Comparison of ENCODE assay signal across 17 cellular contexts in genomic region chr10:27383595-27384542, GRCh38.
DNase-seq lines count a peak whose midpoint lies in the region; ATAC-seq, FAIRE-seq and TF ChIP-seq lines count a peak whose summit lies in the region.
"Had no signal": no experiment of that assay in that cellular context is flagged by ENCODE, and none has a peak within 500 bp of the region (broad histone marks: within the 10 kb centered on the region; RNA-seq: fewer than 3 reads in every experiment).

No MANE protein-coding gene starts in this region.

- no peak overlapping the region for H3K18ac ChIP-seq in H9 (ENCODE audit: insufficient read length, low read depth, low read length)

- H3K4me3 Mint-ChIP-seq in H9, result no peak overlapping the region
- H3K4me3 Mint-ChIP-seq: neural progenitor cell, WTC11 had no signal

- H2BK120ac ChIP-seq in H9 (ENCODE audit: low read depth, low read length, poor library complexity, severe bottlenecking), result no peak overlapping the region

- no peak overlapping the region for H3K27ac ChIP-seq in upper lobe of right lung
- no peak overlapping the region for H3K27ac ChIP-seq in H9 (ENCODE audit: insufficient read length, low read depth, low read length)
- H3K27ac ChIP-seq: adrenal gland, heart right ventricle, neural progenitor cell, tibial nerve had no signal

- H3K27me3 ChIP-seq in bronchial epithelial cell (ENCODE audit: control insufficient read depth, insufficient read depth, low read length) (no peaks in the 10 kb centered on the region), upper lobe of right lung (peaks cover 3% of the 10 kb centered on the region), H9 (ENCODE audit: insufficient read depth, low read length) (no peaks in the 10 kb centered on the region)
- H3K27me3 ChIP-seq: neural progenitor cell, tibial nerve had no signal

- H3K4me1 Mint-ChIP-seq in H9, result peaks cover 2% of the 10 kb centered on the region in 2 experiments; a peak in 3 of 4 replicates
- H3K4me1 Mint-ChIP-seq: neural progenitor cell had no signal

- H3K36me3 Mint-ChIP-seq in H9 (ENCODE audit: insufficient read depth in 1 of 3, low read depth in 3 of 3), result no peaks in the 10 kb centered on the region
- H3K36me3 Mint-ChIP-seq: neural progenitor cell, WTC11 had no signal

- no peaks in the 10 kb centered on the region for H3K27me3 Mint-ChIP-seq in H9 (ENCODE audit: low read depth)

- H4K8ac ChIP-seq in H9 (replicated peaks; ENCODE audit: insufficient read length, low read depth, low read length), result no peak overlapping the region

- no peak for TF ChIP-seq CTCF in bronchial epithelial cell (IDR thresholded peaks at IDR 0.05; ENCODE audit: insufficient read depth, low read length, severe bottlenecking)
- TF ChIP-seq CTCF in upper lobe of right lung (IDR thresholded peaks at IDR 0.05), result no peak
- TF ChIP-seq CTCF in H9 (conservative IDR thresholded peaks at IDR 0.05), result no peak

- no peak overlapping the region for H3K4me2 ChIP-seq in H9 (ENCODE audit: insufficient read depth, insufficient read length, low read length)
- H3K4me2 ChIP-seq: neural progenitor cell had no signal

- H4K5ac ChIP-seq in H9 (ENCODE audit: insufficient read length, low read depth, low read length), result no peak overlapping the region

- no peaks in the 10 kb centered on the region for H4K20me1 ChIP-seq in H9 (ENCODE audit: control insufficient read depth, insufficient read depth, insufficient read length)

- no peak overlapping the region for H3K56ac ChIP-seq in H9 (ENCODE audit: insufficient read length, low read depth, low read length)

- H2BK5ac ChIP-seq in H9 (ENCODE audit: insufficient read length, low read length), result no peak overlapping the region

- H3K23me2 ChIP-seq in H9 (ENCODE audit: insufficient read length, low read depth, low read length, poor library complexity, severe bottlenecking), result no peaks in the 10 kb centered on the region

- no peak overlapping the region for H3K4me3 ChIP-seq in bronchial epithelial cell (ENCODE audit: low read depth, low read length)
- no peak overlapping the region for H3K4me3 ChIP-seq in upper lobe of right lung
- H3K4me3 ChIP-seq: adrenal gland, heart right ventricle, neural progenitor cell, tibial nerve had no signal

- peak; percentile 82 for FAIRE-seq in bronchial epithelial cell (lab: Jason Lieb, UNC)
- FAIRE-seq: small intestine had no signal

- H2BK20ac ChIP-seq in H9 (ENCODE audit: low read depth, low read length, poor library complexity, severe bottlenecking), result no peak overlapping the region

- no peak overlapping the region for H2AFZ ChIP-seq in H9 (ENCODE audit: low read length)
- H2AFZ ChIP-seq: neural progenitor cell had no signal

- ATAC-seq in upper lobe of right lung (peak; percentile 65), HG03460 (IDR thresholded peaks at IDR 0.05; ENCODE audit: unreplicated experiment) (no peak), GM18909 (IDR thresholded peaks at IDR 0.05; ENCODE audit: poor library complexity, unreplicated experiment) (no peak)
- ATAC-seq: heart right ventricle, WTC11 had no signal

- H3K79me2 ChIP-seq in H9 (ENCODE audit: insufficient read depth, low read length), result no peaks in the 10 kb centered on the region

- no peak overlapping the region for H3K4ac ChIP-seq in H9 (ENCODE audit: low read depth, low read length)

- intact Hi-C loops in upper lobe of right lung (cut with DNase I), result no loop called here

- no peak overlapping the region for H3T11ph ChIP-seq in H9 (ENCODE audit: low read length)

- no peak overlapping the region for H3K23ac ChIP-seq in H9 (ENCODE audit: insufficient read length, low read depth, low read length)

- no CpG with 5 or more reads among the region's 5 CpGs for WGBS in H9 (ENCODE audit: extremely low coverage, insufficient read length, low lambda C conversion rate)

- no peak overlapping the region; a peak in 1 of 7 replicates for H3K27ac Mint-ChIP-seq in H9
- H3K27ac Mint-ChIP-seq: neural progenitor cell, WTC11 had no signal

- peaks cover 3 to 7% of the 10 kb centered on the region in 2 experiments; a peak in 3 of 5 replicates for H3K9me3 Mint-ChIP-seq in H9
- H3K9me3 Mint-ChIP-seq: neural progenitor cell had no signal

- no peak overlapping the region for H2BK15ac ChIP-seq in H9 (ENCODE audit: low read depth, low read length)

- no peak overlapping the region for H3K14ac ChIP-seq in H9 (ENCODE audit: insufficient read depth, low read length)

- no peak overlapping the region for H3K9ac ChIP-seq in H9 (ENCODE audit: extremely low read depth, insufficient read length, low read length)
- H3K9ac ChIP-seq: neural progenitor cell had no signal

- H2BK12ac ChIP-seq in H9 (ENCODE audit: insufficient read length, low read depth, low read length), result no peak overlapping the region

- DNase-seq in NCI-H2107 treated with DMSO at 0.1 percent for 48 hours (lab: John Stamatoyannopoulos, UW; ENCODE audit: unreplicated experiment) (peak; percentile 25), NCI-H2107 (lab: John Stamatoyannopoulos, UW) (no peak), NCI-H748 (lab: John Stamatoyannopoulos, UW; ENCODE audit: unreplicated experiment) (peak; percentile 63), bronchial epithelial cell (ENCODE audit: low read depth) (peak; percentile 98), upper lobe of right lung (no peak), H9 (no peak)
- DNase-seq: activated CD8-positive, alpha-beta memory T cell treated with anti-CD3 and anti-CD28 coated beads, Interleukin-2, amount 50 U/mL, for 48 hours; adrenal gland; DMS79; heart right ventricle; NCI-H2171; small intestine had no signal

- no peaks in the 10 kb centered on the region for H3K9me3 ChIP-seq in upper lobe of right lung
- H3K9me3 ChIP-seq in H9 (ENCODE audit: control insufficient read depth, low read depth, low read length), result no peaks in the 10 kb centered on the region
- H3K9me3 ChIP-seq: adrenal gland, tibial nerve had no signal

- no peak overlapping the region for H4K91ac ChIP-seq in H9 (ENCODE audit: insufficient read length, low read depth, low read length)

- H3K79me1 ChIP-seq in H9 (ENCODE audit: insufficient read depth, low read depth, low read length, poor library complexity, severe bottlenecking), result no peaks in the 10 kb centered on the region

- H2AK5ac ChIP-seq in H9 (ENCODE audit: insufficient read length, low read length), result no peak overlapping the region

- H3K36me3 ChIP-seq in bronchial epithelial cell (ENCODE audit: control insufficient read depth, insufficient read depth, low read length), result no peaks in the 10 kb centered on the region
- no peaks in the 10 kb centered on the region for H3K36me3 ChIP-seq in upper lobe of right lung
- H3K36me3 ChIP-seq: adrenal gland, heart right ventricle, neural progenitor cell, tibial nerve had no signal

- H3K4me1 ChIP-seq in upper lobe of right lung (no peaks in the 10 kb centered on the region), H9 (ENCODE audit: insufficient read depth, low read length) (no peaks in the 10 kb centered on the region)
- H3K4me1 ChIP-seq: adrenal gland, heart right ventricle, neural progenitor cell, tibial nerve had no signal

Comparison
In these comparisons a context has a peak if more than half of its experiments do, and no peak if none do; other contexts are left out.
1. DNase-seq: peak in NCI-H2107 treated with DMSO at 0.1 percent for 48 hours (single experiment), NCI-H748 (single experiment) and bronchial epithelial cell (single experiment); none in NCI-H2107 (single experiment), upper lobe of right lung (single experiment) and H9 (single experiment).